ENCODE assay signal across 10 cellular contexts in the genomic region with DNA sequence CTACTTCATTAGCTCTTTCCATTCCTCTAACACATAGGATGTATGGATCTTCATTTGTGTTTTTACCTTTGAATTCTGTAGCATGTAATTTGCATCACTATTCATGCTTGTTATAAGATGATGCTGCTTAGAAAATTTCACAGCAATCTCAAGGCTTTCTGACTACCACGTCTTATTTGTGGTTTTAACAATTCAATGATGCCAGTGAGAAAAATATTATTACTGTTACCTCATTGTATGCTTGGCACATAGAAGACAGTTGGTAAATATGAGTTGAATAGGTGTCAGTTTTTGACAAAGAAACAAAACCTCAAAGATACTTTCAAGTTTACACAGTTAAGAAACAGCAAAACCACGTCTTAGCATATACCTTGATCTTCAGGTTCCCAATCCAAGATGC.
"Had no signal": no experiment of that assay in that cellular context is flagged by ENCODE, and none has a peak within 500 bp of the region (broad histone marks: within the 10 kb centered on the region; RNA-seq: fewer than 3 reads in every experiment).

No MANE protein-coding gene starts in this region.

- H3K36me3 ChIP-seq: HAP-1 had no signal

- FAIRE-seq: HTR-8/SVneo, K562 had no signal

- ATAC-seq: HCT116, K562 had no signal

- H3K4me3 ChIP-seq: GM23248, HAP-1, K562 had no signal

- H3K27ac ChIP-seq: GM23248 had no signal

- H3K9me3 ChIP-seq: HAP-1 had no signal

- DNase-seq: GM23248, GOT3, H7, HFFc6, IMR-90, KG1 had no signal

- H3K4me1 ChIP-seq: HAP-1 had no signal
